ENCODE assay signal across 8 cellular contexts in genomic region chr9:136052433-136052880, GRCh38. TPM values are rescaled to one million over a fixed set of nuclear protein-coding genes. Genes with fewer than 3 reads are reported as not detected.
DNase-seq lines count a peak whose midpoint lies in the region; ATAC-seq and TF ChIP-seq lines count a peak whose summit lies in the region.

No MANE protein-coding gene starts in this region.

- in situ Hi-C loops in GM13976 (cut with MboI; ENCODE audit: low sequenced_read_pairs, unreplicated experiment), result no loop called here

- H3K79me2 ChIP-seq in hepatocyte (peaks cover 79% of the 10 kb centered on the region), OCI-LY7 (ENCODE audit: insufficient read depth, low read depth, low read length) (no peaks in the 10 kb centered on the region)

- peak; percentile 36 for ATAC-seq in sciatic nerve

- BruUV-seq in OCI-LY7 (replicated peaks; lab: Mats Ljungman, UMichigan), result no TSS peak

- 31% methylated on average over 12 of the region's 16 CpGs for WGBS in hepatocyte (ENCODE audit: low lambda C conversion rate, missing lambda C conversion rate)

- intact Hi-C loops in sciatic nerve (cut with DNase I) (no loop called here), OCI-LY7 (cut with micrococcal nuclease; ENCODE audit: unreplicated experiment) (no loop called here)

- H3K4me1 ChIP-seq in hepatocyte (ENCODE audit: insufficient read depth), result peaks cover 34% of the 10 kb centered on the region
- no peaks in the 10 kb centered on the region for H3K4me1 ChIP-seq in OCI-LY7 (ENCODE audit: insufficient read depth, low read length, poor library complexity, severe bottlenecking)

- H2AFZ ChIP-seq in hepatocyte, result no peak overlapping the region
- no peak overlapping the region for H2AFZ ChIP-seq in OCI-LY7 (ENCODE audit: low read length)

- H4K20me1 ChIP-seq in hepatocyte (ENCODE audit: insufficient read depth, poor library complexity, severe bottlenecking), result peaks cover 55% of the 10 kb centered on the region
- H4K20me1 ChIP-seq in OCI-LY7 (ENCODE audit: insufficient read depth, low read length), result no peaks in the 10 kb centered on the region

- POLR2A ChIA-PET in OCI-LY7 (lab: Charles Lee), result no interaction called here

- H3K27ac ChIP-seq in hepatocyte (peak overlapping the region; percentile 67), OCI-LY7 (ENCODE audit: low read depth, low read length, poor library complexity, severe bottlenecking) (no peak overlapping the region)

- H3K9me2 ChIP-seq in hepatocyte (replicated peaks; ENCODE audit: insufficient read depth) (no peaks in the 10 kb centered on the region), OCI-LY7 (ENCODE audit: insufficient read depth, low read length) (no peaks in the 10 kb centered on the region)

- H3K36me3 ChIP-seq in hepatocyte (replicated peaks; ENCODE audit: insufficient read depth, low read depth), result no peaks in the 10 kb centered on the region
- no peaks in the 10 kb centered on the region for H3K36me3 ChIP-seq in OCI-LY7 (ENCODE audit: insufficient read depth, low read length)

- DNase-seq in GM13976 (ENCODE audit: low spot score) (peak; percentile 24), hepatocyte (ENCODE audit: low spot score) (peak; percentile 55), sciatic nerve (ENCODE audit: low spot score) (peak; percentile 64), NCI-H2081 (lab: John Stamatoyannopoulos, UW) (no peak), NCI-H187 treated with DMSO at 0.1 percent for 48 hours (lab: John Stamatoyannopoulos, UW) (no peak), NCI-H2196 (lab: John Stamatoyannopoulos, UW; ENCODE audit: unreplicated experiment) (no peak), OCI-LY7 (ENCODE audit: low spot score) (no peak)

- H3K27me3 ChIP-seq in hepatocyte, result no peaks in the 10 kb centered on the region

- CTCF ChIA-PET in OCI-LY7 (lab: Charles Lee; ENCODE audit: unreplicated experiment), result interaction anchor here (0.6 kb wide), 1 partner anchor 110 kb away, joined by 6 read pairs; no protein-coding TSS in a partner anchor

- H3K4me2 ChIP-seq in hepatocyte (peak overlapping the region; percentile 100), OCI-LY7 (ENCODE audit: low read length) (no peak overlapping the region)

- H3K9me3 ChIP-seq in hepatocyte (ENCODE audit: low read depth), result no peaks in the 10 kb centered on the region
- H3K9me3 ChIP-seq in OCI-LY7 (ENCODE audit: low read length), result no peaks in the 10 kb centered on the region

- TF ChIP-seq CTCF in GM13976 (IDR thresholded peaks at IDR 0.05; ENCODE audit: borderline replicate concordance, control extremely low read depth, extremely low read depth, insufficient read depth, missing control alignments), result no peak
- no peak for TF ChIP-seq CTCF in WI38 (IDR thresholded peaks at IDR 0.05; ENCODE audit: low read depth, low read length)
- no peak for TF ChIP-seq CTCF in hepatocyte (IDR thresholded peaks at IDR 0.05; ENCODE audit: poor library complexity)
- TF ChIP-seq CTCF in OCI-LY7 (conservative IDR thresholded peaks at IDR 0.05; ENCODE audit: low read length), result no peak

- H3K4me3 ChIP-seq in WI38 (ENCODE audit: low read depth, low read length), result peak overlapping the region; percentile 15
- H3K4me3 ChIP-seq in hepatocyte, result no peak overlapping the region
- no peak overlapping the region for H3K4me3 ChIP-seq in OCI-LY7 (ENCODE audit: low read depth, low read length, poor library complexity, severe bottlenecking)

RNA-seq across cellular contexts. Expression of gene NACC2, which starts 42.6 kb away (rescaled TPM):
- 12.3 and 13.0 TPM in 2 replicates for total RNA-seq in hepatocyte
- 7.1 and 11.0 TPM in 2 replicates for polyA plus RNA-seq in hepatocyte
- total RNA-seq in sciatic nerve, result 56.8 TPM
- 0.21 and 0.38 TPM in 2 replicates for total RNA-seq in OCI-LY7 (2014; rRNA removed; shearing (Covaris generic))
- 0.63 and 0.72 TPM in 2 replicates for total RNA-seq in OCI-LY7 (2022)

Comparison
In these comparisons a context has a peak if more than half of its experiments do, and no peak if none do; other contexts are left out.
1. DNase-seq: peak in GM13976 (single experiment), hepatocyte (single experiment) and sciatic nerve (single experiment); none in NCI-H2081 (0 of 2), NCI-H187 treated with DMSO at 0.1 percent for 48 hours (single experiment), NCI-H2196 (single experiment) and OCI-LY7 (single experiment).